8 cellular contexts compared by ENCODE assay signal in genomic region chr7:23570592-23571200, GRCh38. TPM values are rescaled to one million over a fixed set of nuclear protein-coding genes. Genes with fewer than 3 reads are reported as not detected.
A peak's percentile ranks its signal among the peaks of the same experiment; 100 is the strongest.
DNase-seq lines count a peak whose midpoint lies in the region; ATAC-seq and TF ChIP-seq lines count a peak whose summit lies in the region.

No MANE protein-coding gene starts in this region.

- H3F3A ChIP-seq in PC-9 (ENCODE audit: insufficient read depth, low read depth) = no peaks in the 10 kb centered on the region
- no peaks in the 10 kb centered on the region for H3F3A ChIP-seq in neural progenitor cell (ENCODE audit: low read depth)

- H3K27me3 Mint-ChIP-seq in activated T-cell treated with anti-CD3 and anti-CD28 coated beads, Interleukin-2, amount 50 U/mL, for 24 hours = peaks cover 18% of the 10 kb centered on the region
- H3K27me3 Mint-ChIP-seq in neural progenitor cell (ENCODE audit: insufficient read depth, low read depth) = no peaks in the 10 kb centered on the region

- no peak overlapping the region for H3K9ac ChIP-seq in neural progenitor cell

- no peak overlapping the region for H3K4me2 ChIP-seq in PC-9
- no peak overlapping the region for H3K4me2 ChIP-seq in neural progenitor cell

- H3K9me3 Mint-ChIP-seq in activated T-cell treated with anti-CD3 and anti-CD28 coated beads, Interleukin-2, amount 50 U/mL, for 24 hours = no peaks in the 10 kb centered on the region
- no peaks in the 10 kb centered on the region for H3K9me3 Mint-ChIP-seq in neural progenitor cell

- H3K4me3 Mint-ChIP-seq in activated T-cell treated with anti-CD3 and anti-CD28 coated beads, Interleukin-2, amount 50 U/mL, for 24 hours = no peak overlapping the region
- no peak overlapping the region for H3K4me3 Mint-ChIP-seq in neural progenitor cell

- POLR2A ChIA-PET in PC-9 (lab: Charles Lee; ENCODE audit: unreplicated experiment) = interaction anchor here (0.6 kb wide), 1 partner anchor 10 kb away, joined by 4 read pairs; no protein-coding TSS in a partner anchor

- H3K9me3 ChIP-seq in PC-9 (ENCODE audit: insufficient read depth, low read depth) = no peaks in the 10 kb centered on the region
- no peaks in the 10 kb centered on the region for H3K9me3 ChIP-seq in neural progenitor cell (ENCODE audit: low read depth)

- in situ Hi-C loops in KBM-7 (cut with MboI; ENCODE audit: low pct_unique_long_range_greater_than_20kb, low sequenced_read_pairs) = no loop called here

- intact Hi-C loops in PC-9 (cut with micrococcal nuclease; ENCODE audit: unreplicated experiment) = loop anchor here (1.0 to 5.0 kb wide), 8 partner anchors 23 to 1997 kb away; no protein-coding TSS in a partner anchor

- H3K27ac ChIP-seq in PC-9 = no peak overlapping the region
- H3K27ac ChIP-seq in neural progenitor cell = no peak overlapping the region

- H4K20me1 ChIP-seq in PC-9 (ENCODE audit: insufficient read depth) (no peaks in the 10 kb centered on the region), neural progenitor cell (ENCODE audit: low read depth) (no peaks in the 10 kb centered on the region)

- CTCF ChIA-PET in PC-9 (lab: Charles Lee) = interaction anchor here (0.6 to 1.2 kb wide), 4 partner anchors 24 to 1132 kb away, joined by 3 to 13 read pairs (median 3); no protein-coding TSS in a partner anchor

- H3K36me3 Mint-ChIP-seq in activated T-cell treated with anti-CD3 and anti-CD28 coated beads, Interleukin-2, amount 50 U/mL, for 24 hours (ENCODE audit: low read depth) = no peaks in the 10 kb centered on the region
- no peaks in the 10 kb centered on the region for H3K36me3 Mint-ChIP-seq in neural progenitor cell

- H3K27me3 ChIP-seq in PC-9 (ENCODE audit: insufficient read depth, low read depth) = no peaks in the 10 kb centered on the region
- H3K27me3 ChIP-seq in neural progenitor cell = no peaks in the 10 kb centered on the region

- H3K4me3 ChIP-seq in PC-9 (no peak overlapping the region), neural progenitor cell (no peak overlapping the region)

- no peak overlapping the region for H2AFZ ChIP-seq in PC-9
- H2AFZ ChIP-seq in neural progenitor cell (replicated peaks) = peak overlapping the region; percentile 92

- peak; percentile 96 for TF ChIP-seq CTCF in PC-9 (conservative IDR thresholded peaks at IDR 0.05)
- peak; percentile 93 for TF ChIP-seq CTCF in neural progenitor cell (IDR thresholded peaks at IDR 0.05)

- H3K36me3 ChIP-seq in PC-9 (ENCODE audit: low read depth) = no peaks in the 10 kb centered on the region
- H3K36me3 ChIP-seq in neural progenitor cell = no peaks in the 10 kb centered on the region

- DNase-seq in DMS 273 (lab: John Stamatoyannopoulos, UW; ENCODE audit: unreplicated experiment) = peak; percentile 91
- peak; percentile 79 for DNase-seq in KBM-7
- DNase-seq in PC-9 = peak; percentile 77 to 81
- DNase-seq in activated T-cell treated with anti-CD3 and anti-CD28 coated beads, Interleukin-2, amount 50 U/mL, for 24 hours = peak; percentile 79
- peak; percentile 87 for DNase-seq in fibroblast of peridontal ligament (ENCODE audit: extremely low read depth)
- peak; percentile 86 for DNase-seq in neural progenitor cell (ENCODE audit: low spot score)
- DNase-seq in stromal cell of bone marrow (ENCODE audit: low read depth) = peak; percentile 61

- peaks cover 3% of the 10 kb centered on the region for H3K4me1 Mint-ChIP-seq in activated T-cell treated with anti-CD3 and anti-CD28 coated beads, Interleukin-2, amount 50 U/mL, for 24 hours (ENCODE audit: low read depth)
- peaks cover 4% of the 10 kb centered on the region for H3K4me1 Mint-ChIP-seq in neural progenitor cell

- BruUV-seq in PC-9 (replicated peaks; lab: Mats Ljungman, UMichigan) = no TSS peak

- H3K9me2 ChIP-seq in PC-9 (ENCODE audit: insufficient read depth) = no peaks in the 10 kb centered on the region

- H3K79me2 ChIP-seq in PC-9 (ENCODE audit: low read depth) (no peaks in the 10 kb centered on the region), neural progenitor cell (ENCODE audit: low read depth) (no peaks in the 10 kb centered on the region)

- peak; percentile 67 for ATAC-seq in GM21423 (IDR thresholded peaks at IDR 0.05; ENCODE audit: unreplicated experiment)

- no peaks in the 10 kb centered on the region for H3K4me1 ChIP-seq in PC-9 (replicated peaks; ENCODE audit: insufficient read depth)
- H3K4me1 ChIP-seq in neural progenitor cell = no peaks in the 10 kb centered on the region

- no peak overlapping the region for H3K27ac Mint-ChIP-seq in activated T-cell treated with anti-CD3 and anti-CD28 coated beads, Interleukin-2, amount 50 U/mL, for 24 hours
- no peak overlapping the region for H3K27ac Mint-ChIP-seq in neural progenitor cell

RNA-seq across cellular contexts. Expression of gene CCDC126, which starts 26.5 kb away (rescaled TPM):
- total RNA-seq in PC-9 (2021) (5.9 and 6.2 TPM in 2 replicates), neural progenitor cell (ENCODE audit: low replicate concordance) (9.4 and 23.8 TPM in 2 replicates)

RNA-seq across cellular contexts. Expression of gene TRA2A, which starts 38.9 kb away (rescaled TPM):
- total RNA-seq in PC-9 (2021) (77.0 and 112 TPM in 2 replicates), neural progenitor cell (ENCODE audit: low replicate concordance) (81.9 and 126 TPM in 2 replicates)
